1 cellular context compared by ENCODE assay signal in the genomic region with DNA sequence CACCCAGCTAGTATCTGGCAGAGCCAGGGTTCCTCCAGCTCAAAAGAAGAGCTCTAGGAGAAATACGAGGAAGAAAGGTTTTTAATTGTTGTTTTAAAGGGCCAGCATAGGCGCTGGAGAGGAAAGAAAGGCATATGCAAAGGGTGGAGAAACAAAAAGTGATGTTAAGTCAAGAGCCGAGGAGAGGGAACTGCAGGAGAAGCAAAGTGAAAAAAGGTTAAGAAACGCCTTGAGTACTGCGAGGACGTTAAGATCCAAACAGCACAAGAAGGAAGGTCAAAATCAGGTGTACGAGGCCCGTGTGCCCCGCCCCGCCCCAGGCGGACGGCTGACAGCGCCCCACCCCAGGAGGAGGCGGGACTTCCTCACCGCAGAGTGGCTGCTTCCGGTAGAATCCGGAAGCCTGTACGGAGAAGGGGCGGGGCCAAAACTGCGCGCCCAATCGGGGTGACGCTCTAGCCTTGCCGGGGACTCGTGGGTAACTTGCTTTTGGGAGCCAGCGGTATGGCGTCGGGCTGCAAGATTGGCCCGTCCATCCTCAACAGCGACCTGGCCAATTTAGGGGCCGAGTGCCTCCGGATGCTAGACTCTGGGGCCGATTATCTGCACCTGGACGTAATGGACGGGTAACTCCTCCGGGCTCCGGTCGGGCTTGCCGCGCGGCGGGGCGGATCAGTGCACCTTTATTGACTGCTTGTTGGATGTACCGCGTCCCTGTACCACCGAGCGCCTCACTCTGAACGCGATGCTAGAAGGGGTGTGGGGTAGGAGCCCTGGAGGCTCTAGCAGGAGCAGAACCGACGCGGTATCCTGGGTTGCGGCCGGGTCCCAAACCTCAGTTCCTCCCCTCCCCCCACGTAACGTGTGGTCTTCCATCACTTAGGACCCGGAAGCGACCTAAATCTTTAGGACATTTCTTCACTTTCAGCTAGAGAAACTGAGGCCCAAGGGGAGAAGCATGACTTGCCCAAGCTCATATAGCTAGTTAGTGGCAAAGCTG.
TF ChIP-seq lines count a peak whose summit lies in the region.

Gene RPE, plus strand, starts transcription at position 481 of the 1,000 bp plus-strand sequence. Its CDS starts 24 bp downstream, at position 505.

TF ChIP-seq in HEK293, 187 proteins besides CTCF, POLR2A, EP300 and RAD21 (continued from another document and continues in another):
- TF ChIP-seq PRDM6 (tag by site-specific recombination; IDR thresholded peaks at IDR 0.05) (no peak), FEZF1 (tag by site-specific recombination; IDR thresholded peaks at IDR 0.05) (no peak), ZXDB (tag by site-specific recombination; IDR thresholded peaks at IDR 0.05) (peak; percentile 20; the same call in 1 of the 2 replicates), ZNF23 (tag by site-specific recombination; IDR thresholded peaks at IDR 0.05; ENCODE audit: borderline replicate concordance) (no peak), ZBTB17 (tag by site-specific recombination; IDR thresholded peaks at IDR 0.05) (peak; percentile 53; the same call in 1 of the 2 replicates), ZNF302 (tag by site-specific recombination; IDR thresholded peaks at IDR 0.05; ENCODE audit: low read depth) (no peak), ZNF580 (tag by site-specific recombination; IDR thresholded peaks at IDR 0.05) (peak; percentile 87), ZNF777 (tag by site-specific recombination; IDR thresholded peaks at IDR 0.05; ENCODE audit: borderline replicate concordance) (peak; percentile 64; the same call in 1 of the 2 replicates), ZNF843 (tag by site-specific recombination; IDR thresholded peaks at IDR 0.05) (0 out of 2 replicates have a peak, but pooled peaks have one; percentile 21), KLF8 (tag by site-specific recombination; IDR thresholded peaks at IDR 0.05) (peak; percentile 66), SP3 (tag by site-specific recombination; IDR thresholded peaks at IDR 0.05) (peak; percentile 86), ZNF366 (tag by site-specific recombination; conservative IDR thresholded peaks at IDR 0.05) (peak; percentile 40; the same call in 1 of the 2 replicates), ZNF596 (tag by site-specific recombination; IDR thresholded peaks at IDR 0.05) (no peak), ZEB2 (tag by site-specific recombination; IDR thresholded peaks at IDR 0.05) (no peak), ZNF266 (tag by site-specific recombination; IDR thresholded peaks at IDR 0.05; ENCODE audit: low read depth) (no peak), ZNF521 (tag by site-specific recombination; IDR thresholded peaks at IDR 0.05) (no peak), ZIC2 (tag by site-specific recombination; IDR thresholded peaks at IDR 0.05) (no peak), HOXC10 (CRISPR knock-in tag; IDR thresholded peaks at IDR 0.05) (0 out of 2 replicates have a peak, but pooled peaks have one; percentile 8), ZNF335 (tag by site-specific recombination; conservative IDR thresholded peaks at IDR 0.05) (peak; percentile 55), ZNF76 (tag by site-specific recombination; IDR thresholded peaks at IDR 0.05; ENCODE audit: borderline replicate concordance, low read depth) (peak; percentile 84), YY1 (tag by site-specific recombination; IDR thresholded peaks at IDR 0.05) (peak; percentile 67; the same call in 1 of the 2 replicates), ZBTB48 (tag by site-specific recombination; IDR thresholded peaks at IDR 0.05) (peak; percentile 44), ZNF211 (tag by site-specific recombination; IDR thresholded peaks at IDR 0.05; ENCODE audit: low read depth) (no peak)
- TF ChIP-seq, protein P1, sequence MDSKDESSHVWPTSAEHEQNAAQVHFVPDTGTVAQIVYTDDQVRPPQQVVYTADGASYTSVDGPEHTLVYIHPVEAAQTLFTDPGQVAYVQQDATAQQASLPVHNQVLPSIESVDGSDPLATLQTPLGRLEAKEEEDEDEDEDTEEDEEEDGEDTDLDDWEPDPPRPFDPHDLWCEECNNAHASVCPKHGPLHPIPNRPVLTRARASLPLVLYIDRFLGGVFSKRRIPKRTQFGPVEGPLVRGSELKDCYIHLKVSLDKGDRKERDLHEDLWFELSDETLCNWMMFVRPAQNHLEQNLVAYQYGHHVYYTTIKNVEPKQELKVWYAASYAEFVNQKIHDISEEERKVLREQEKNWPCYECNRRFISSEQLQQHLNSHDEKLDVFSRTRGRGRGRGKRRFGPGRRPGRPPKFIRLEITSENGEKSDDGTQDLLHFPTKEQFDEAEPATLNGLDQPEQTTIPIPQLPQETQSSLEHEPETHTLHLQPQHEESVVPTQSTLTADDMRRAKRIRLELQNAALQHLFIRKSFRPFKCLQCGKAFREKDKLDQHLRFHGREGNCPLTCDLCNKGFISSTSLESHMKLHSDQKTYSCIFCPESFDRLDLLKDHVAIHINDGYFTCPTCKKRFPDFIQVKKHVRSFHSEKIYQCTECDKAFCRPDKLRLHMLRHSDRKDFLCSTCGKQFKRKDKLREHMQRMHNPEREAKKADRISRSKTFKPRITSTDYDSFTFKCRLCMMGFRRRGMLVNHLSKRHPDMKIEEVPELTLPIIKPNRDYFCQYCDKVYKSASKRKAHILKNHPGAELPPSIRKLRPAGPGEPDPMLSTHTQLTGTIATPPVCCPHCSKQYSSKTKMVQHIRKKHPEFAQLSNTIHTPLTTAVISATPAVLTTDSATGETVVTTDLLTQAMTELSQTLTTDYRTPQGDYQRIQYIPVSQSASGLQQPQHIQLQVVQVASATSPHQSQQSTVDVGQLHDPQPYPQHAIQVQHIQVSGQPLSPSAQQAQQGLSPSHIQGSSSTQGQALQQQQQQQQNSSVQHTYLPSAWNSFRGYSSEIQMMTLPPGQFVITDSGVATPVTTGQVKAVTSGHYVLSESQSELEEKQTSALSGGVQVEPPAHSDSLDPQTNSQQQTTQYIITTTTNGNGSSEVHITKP (tag by site-specific recombination; IDR thresholded peaks at IDR 0.05): peak; percentile 67
- TF ChIP-seq, protein P2, sequence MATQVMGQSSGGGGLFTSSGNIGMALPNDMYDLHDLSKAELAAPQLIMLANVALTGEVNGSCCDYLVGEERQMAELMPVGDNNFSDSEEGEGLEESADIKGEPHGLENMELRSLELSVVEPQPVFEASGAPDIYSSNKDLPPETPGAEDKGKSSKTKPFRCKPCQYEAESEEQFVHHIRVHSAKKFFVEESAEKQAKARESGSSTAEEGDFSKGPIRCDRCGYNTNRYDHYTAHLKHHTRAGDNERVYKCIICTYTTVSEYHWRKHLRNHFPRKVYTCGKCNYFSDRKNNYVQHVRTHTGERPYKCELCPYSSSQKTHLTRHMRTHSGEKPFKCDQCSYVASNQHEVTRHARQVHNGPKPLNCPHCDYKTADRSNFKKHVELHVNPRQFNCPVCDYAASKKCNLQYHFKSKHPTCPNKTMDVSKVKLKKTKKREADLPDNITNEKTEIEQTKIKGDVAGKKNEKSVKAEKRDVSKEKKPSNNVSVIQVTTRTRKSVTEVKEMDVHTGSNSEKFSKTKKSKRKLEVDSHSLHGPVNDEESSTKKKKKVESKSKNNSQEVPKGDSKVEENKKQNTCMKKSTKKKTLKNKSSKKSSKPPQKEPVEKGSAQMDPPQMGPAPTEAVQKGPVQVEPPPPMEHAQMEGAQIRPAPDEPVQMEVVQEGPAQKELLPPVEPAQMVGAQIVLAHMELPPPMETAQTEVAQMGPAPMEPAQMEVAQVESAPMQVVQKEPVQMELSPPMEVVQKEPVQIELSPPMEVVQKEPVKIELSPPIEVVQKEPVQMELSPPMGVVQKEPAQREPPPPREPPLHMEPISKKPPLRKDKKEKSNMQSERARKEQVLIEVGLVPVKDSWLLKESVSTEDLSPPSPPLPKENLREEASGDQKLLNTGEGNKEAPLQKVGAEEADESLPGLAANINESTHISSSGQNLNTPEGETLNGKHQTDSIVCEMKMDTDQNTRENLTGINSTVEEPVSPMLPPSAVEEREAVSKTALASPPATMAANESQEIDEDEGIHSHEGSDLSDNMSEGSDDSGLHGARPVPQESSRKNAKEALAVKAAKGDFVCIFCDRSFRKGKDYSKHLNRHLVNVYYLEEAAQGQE (tag by site-specific recombination; IDR thresholded peaks at IDR 0.05): no peak
- TF ChIP-seq, protein P3, sequence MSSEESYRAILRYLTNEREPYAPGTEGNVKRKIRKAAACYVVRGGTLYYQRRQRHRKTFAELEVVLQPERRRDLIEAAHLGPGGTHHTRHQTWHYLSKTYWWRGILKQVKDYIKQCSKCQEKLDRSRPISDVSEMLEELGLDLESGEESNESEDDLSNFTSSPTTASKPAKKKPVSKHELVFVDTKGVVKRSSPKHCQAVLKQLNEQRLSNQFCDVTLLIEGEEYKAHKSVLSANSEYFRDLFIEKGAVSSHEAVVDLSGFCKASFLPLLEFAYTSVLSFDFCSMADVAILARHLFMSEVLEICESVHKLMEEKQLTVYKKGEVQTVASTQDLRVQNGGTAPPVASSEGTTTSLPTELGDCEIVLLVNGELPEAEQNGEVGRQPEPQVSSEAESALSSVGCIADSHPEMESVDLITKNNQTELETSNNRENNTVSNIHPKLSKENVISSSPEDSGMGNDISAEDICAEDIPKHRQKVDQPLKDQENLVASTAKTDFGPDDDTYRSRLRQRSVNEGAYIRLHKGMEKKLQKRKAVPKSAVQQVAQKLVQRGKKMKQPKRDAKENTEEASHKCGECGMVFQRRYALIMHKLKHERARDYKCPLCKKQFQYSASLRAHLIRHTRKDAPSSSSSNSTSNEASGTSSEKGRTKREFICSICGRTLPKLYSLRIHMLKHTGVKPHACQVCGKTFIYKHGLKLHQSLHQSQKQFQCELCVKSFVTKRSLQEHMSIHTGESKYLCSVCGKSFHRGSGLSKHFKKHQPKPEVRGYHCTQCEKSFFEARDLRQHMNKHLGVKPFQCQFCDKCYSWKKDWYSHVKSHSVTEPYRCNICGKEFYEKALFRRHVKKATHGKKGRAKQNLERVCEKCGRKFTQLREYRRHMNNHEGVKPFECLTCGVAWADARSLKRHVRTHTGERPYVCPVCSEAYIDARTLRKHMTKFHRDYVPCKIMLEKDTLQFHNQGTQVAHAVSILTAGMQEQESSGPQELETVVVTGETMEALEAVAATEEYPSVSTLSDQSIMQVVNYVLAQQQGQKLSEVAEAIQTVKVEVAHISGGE (tag by site-specific recombination; conservative IDR thresholded peaks at IDR 0.05; ENCODE audit: low read depth): peak; percentile 90
- TF ChIP-seq, protein P4, sequence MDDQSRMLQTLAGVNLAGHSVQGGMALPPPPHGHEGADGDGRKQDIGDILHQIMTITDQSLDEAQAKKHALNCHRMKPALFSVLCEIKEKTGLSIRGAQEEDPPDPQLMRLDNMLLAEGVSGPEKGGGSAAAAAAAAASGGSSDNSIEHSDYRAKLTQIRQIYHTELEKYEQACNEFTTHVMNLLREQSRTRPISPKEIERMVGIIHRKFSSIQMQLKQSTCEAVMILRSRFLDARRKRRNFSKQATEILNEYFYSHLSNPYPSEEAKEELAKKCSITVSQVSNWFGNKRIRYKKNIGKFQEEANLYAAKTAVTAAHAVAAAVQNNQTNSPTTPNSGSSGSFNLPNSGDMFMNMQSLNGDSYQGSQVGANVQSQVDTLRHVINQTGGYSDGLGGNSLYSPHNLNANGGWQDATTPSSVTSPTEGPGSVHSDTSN (CRISPR knock-in tag; IDR thresholded peaks at IDR 0.05): 0 out of 2 replicates have a peak, but pooled peaks have one; percentile 38
- TF ChIP-seq, protein P5, sequence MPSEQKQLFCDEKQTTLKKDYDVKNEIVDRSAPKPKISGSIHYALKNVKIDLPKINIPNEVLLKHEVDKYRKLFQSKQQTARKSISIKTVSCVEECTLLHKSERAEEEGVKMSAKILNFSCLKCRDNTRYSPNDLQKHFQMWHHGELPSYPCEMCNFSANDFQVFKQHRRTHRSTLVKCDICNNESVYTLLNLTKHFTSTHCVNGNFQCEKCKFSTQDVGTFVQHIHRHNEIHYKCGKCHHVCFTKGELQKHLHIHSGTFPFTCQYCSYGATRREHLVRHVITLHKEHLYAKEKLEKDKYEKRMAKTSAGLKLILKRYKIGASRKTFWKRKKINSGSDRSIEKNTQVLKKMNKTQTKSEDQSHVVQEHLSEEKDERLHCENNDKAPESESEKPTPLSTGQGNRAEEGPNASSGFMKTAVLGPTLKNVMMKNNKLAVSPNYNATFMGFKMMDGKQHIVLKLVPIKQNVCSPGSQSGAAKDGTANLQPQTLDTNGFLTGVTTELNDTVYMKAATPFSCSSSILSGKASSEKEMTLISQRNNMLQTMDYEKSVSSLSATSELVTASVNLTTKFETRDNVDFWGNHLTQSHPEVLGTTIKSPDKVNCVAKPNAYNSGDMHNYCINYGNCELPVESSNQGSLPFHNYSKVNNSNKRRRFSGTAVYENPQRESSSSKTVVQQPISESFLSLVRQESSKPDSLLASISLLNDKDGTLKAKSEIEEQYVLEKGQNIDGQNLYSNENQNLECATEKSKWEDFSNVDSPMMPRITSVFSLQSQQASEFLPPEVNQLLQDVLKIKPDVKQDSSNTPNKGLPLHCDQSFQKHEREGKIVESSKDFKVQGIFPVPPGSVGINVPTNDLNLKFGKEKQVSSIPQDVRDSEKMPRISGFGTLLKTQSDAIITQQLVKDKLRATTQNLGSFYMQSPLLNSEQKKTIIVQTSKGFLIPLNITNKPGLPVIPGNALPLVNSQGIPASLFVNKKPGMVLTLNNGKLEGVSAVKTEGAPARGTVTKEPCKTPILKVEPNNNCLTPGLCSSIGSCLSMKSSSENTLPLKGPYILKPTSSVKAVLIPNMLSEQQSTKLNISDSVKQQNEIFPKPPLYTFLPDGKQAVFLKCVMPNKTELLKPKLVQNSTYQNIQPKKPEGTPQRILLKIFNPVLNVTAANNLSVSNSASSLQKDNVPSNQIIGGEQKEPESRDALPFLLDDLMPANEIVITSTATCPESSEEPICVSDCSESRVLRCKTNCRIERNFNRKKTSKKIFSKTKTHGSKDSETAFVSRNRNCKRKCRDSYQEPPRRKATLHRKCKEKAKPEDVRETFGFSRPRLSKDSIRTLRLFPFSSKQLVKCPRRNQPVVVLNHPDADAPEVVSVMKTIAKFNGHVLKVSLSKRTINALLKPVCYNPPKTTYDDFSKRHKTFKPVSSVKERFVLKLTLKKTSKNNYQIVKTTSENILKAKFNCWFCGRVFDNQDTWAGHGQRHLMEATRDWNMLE (tag by site-specific recombination; conservative IDR thresholded peaks at IDR 0.05; ENCODE audit: low read depth): peak; percentile 91
